ENCODE assay signal across 11 cellular contexts in genomic region chr9:115649991-115650472, GRCh38.
DNase-seq lines count a peak whose midpoint lies in the region; ATAC-seq, FAIRE-seq and TF ChIP-seq lines count a peak whose summit lies in the region.
"Had no signal": no experiment of that assay in that cellular context is flagged by ENCODE, and none has a peak within 500 bp of the region (broad histone marks: within the 10 kb centered on the region; RNA-seq: fewer than 3 reads in every experiment).

No MANE protein-coding gene starts in this region.

- H3K27ac ChIP-seq in foreskin keratinocyte, result peak overlapping the region; percentile 55
- H3K27ac ChIP-seq: KMS-11 had no signal

- H3K4me1 ChIP-seq in foreskin keratinocyte, result peaks cover 3% of the 10 kb centered on the region

- H3K36me3 Mint-ChIP-seq in nephron (ENCODE audit: low read depth), result no peaks in the 10 kb centered on the region

- no peaks in the 10 kb centered on the region for H3K9me3 Mint-ChIP-seq in nephron

- H3K27me3 Mint-ChIP-seq in nephron (ENCODE audit: low read depth), result no peaks in the 10 kb centered on the region

- no peaks in the 10 kb centered on the region for H3K27me3 ChIP-seq in foreskin keratinocyte

- no peak for TF ChIP-seq CTCF in foreskin keratinocyte (conservative IDR thresholded peaks at IDR 0.05)
- no peak for TF ChIP-seq CTCF in nephron (IDR thresholded peaks at IDR 0.05; ENCODE audit: unreplicated experiment in 3 of 3)

- in situ Hi-C loops in SK-MEL-5 (cut with HindIII; ENCODE audit: low pct_unique_long_range_greater_than_20kb, low sequenced_read_pairs), result no loop called here

- H3K4me3 Mint-ChIP-seq in nephron, result no peak overlapping the region

- TF ChIP-seq POLR2A in GM12891 (IDR thresholded peaks at IDR 0.05; ENCODE audit: low read depth, low read length), result no peak

- no peak for FAIRE-seq in GM12891 (lab: Jason Lieb, UNC)

- peak; percentile 75 for DNase-seq in SK-MEL-5 (ENCODE audit: low read depth, low spot score)
- no peak for DNase-seq in foreskin keratinocyte
- peak; percentile 67 for DNase-seq in ureter (ENCODE audit: low spot score)
- no peak for DNase-seq in GM12891 (ENCODE audit: insufficient read length, low spot score)
- DNase-seq in NOMO-1 (lab: John Stamatoyannopoulos, UW; ENCODE audit: unreplicated experiment in 2 of 2), result no peak
- DNase-seq: SIG-M5 had no signal

- no peaks in the 10 kb centered on the region for H3K4me1 Mint-ChIP-seq in nephron

- peak overlapping the region in 2 of 3 experiments; percentile 23 to 49 for H3K27ac Mint-ChIP-seq in nephron

- ATAC-seq in foreskin keratinocyte (peak; percentile 36), GM21360 (IDR thresholded peaks at IDR 0.05; ENCODE audit: unreplicated experiment) (no peak), GM18909 (IDR thresholded peaks at IDR 0.05; ENCODE audit: poor library complexity, unreplicated experiment) (no peak)
- ATAC-seq: HCT116 had no signal

TF ChIP-seq in GM12891, 5 proteins besides CTCF, POLR2A, EP300 and RAD21:
- no peak for TF ChIP-seq POLR2AphosphoS5 (IDR thresholded peaks at IDR 0.05; ENCODE audit: low read depth, low read length)
- TF ChIP-seq SPI1 (IDR thresholded peaks at IDR 0.05; ENCODE audit: low read depth, low read length), result no peak
- no peak for TF ChIP-seq PAX5 (IDR thresholded peaks at IDR 0.05; ENCODE audit: insufficient read depth, low read length, severe bottlenecking)
- no peak for TF ChIP-seq POU2F2 (IDR thresholded peaks at IDR 0.05; ENCODE audit: low read depth, low read length)
- no peak for TF ChIP-seq TAF1 (IDR thresholded peaks at IDR 0.05; ENCODE audit: low read depth, low read length)

Comparison
In these comparisons a context has a peak if more than half of its experiments do, and no peak if none do; other contexts are left out.
1. DNase-seq: peak in SK-MEL-5 (single experiment) and ureter (single experiment); none in foreskin keratinocyte (0 of 2), GM12891 (single experiment) and NOMO-1 (0 of 2).